10 cellular contexts compared by ENCODE assay signal in genomic region chr20:1841554-1842140, GRCh38. TPM values are rescaled to one million over a fixed set of nuclear protein-coding genes. Genes with fewer than 3 reads are reported as not detected.
DNase-seq lines count a peak whose midpoint lies in the region; ATAC-seq and TF ChIP-seq lines count a peak whose summit lies in the region.
"Had no signal": no experiment of that assay in that cellular context is flagged by ENCODE, and none has a peak within 500 bp of the region (broad histone marks: within the 10 kb centered on the region; RNA-seq: fewer than 3 reads in every experiment).

No MANE protein-coding gene starts in this region.

- no peaks in the 10 kb centered on the region for H3K27me3 ChIP-seq in prostate gland (replicated peaks; ENCODE audit: insufficient read depth)
- H3K27me3 ChIP-seq in effector memory CD4-positive, alpha-beta T cell (replicated peaks; ENCODE audit: control insufficient read depth, insufficient read depth, low read length, poor library complexity, severe bottlenecking): no peaks in the 10 kb centered on the region

- no peak for TF ChIP-seq POLR2A in prostate gland (IDR thresholded peaks at IDR 0.05)

- WGBS in prostate gland: 47% methylated on average over 6 of the region's 6 CpGs

- intact Hi-C loops in prostate gland (cut with DNase I): no loop called here

- no peaks in the 10 kb centered on the region for H3K36me3 ChIP-seq in prostate gland
- H3K36me3 ChIP-seq in effector memory CD4-positive, alpha-beta T cell (ENCODE audit: control insufficient read depth, insufficient read depth, low read length): no peaks in the 10 kb centered on the region

- DNase-seq in EH (ENCODE audit: low read depth) (peak; percentile 42), RPMI7951 (ENCODE audit: low read depth) (peak; percentile 41), fibroblast of villous mesenchyme (ENCODE audit: low read depth) (peak; percentile 74), prostate gland (ENCODE audit: low spot score) (peak; percentile 37), DMS153 treated with DMSO at 0.1 percent for 48 hours (lab: John Stamatoyannopoulos, UW; ENCODE audit: unreplicated experiment) (no peak)
- DNase-seq in effector memory CD4-positive, alpha-beta T cell: no peak
- DNase-seq: KBM-7, T-helper 1 cell had no signal

- peak overlapping the region; percentile 5 to 37 for H3K27ac ChIP-seq in prostate gland
- no peak overlapping the region for H3K27ac ChIP-seq in effector memory CD4-positive, alpha-beta T cell (ENCODE audit: insufficient read depth, low read length, poor library complexity, severe bottlenecking)

- no peaks in the 10 kb centered on the region for H3K4me1 ChIP-seq in prostate gland (replicated peaks)
- H3K4me1 ChIP-seq in effector memory CD4-positive, alpha-beta T cell (ENCODE audit: control insufficient read depth, insufficient read depth, low read length, poor library complexity, severe bottlenecking): no peaks in the 10 kb centered on the region

- no peak overlapping the region for H3K4me3 ChIP-seq in fibroblast of villous mesenchyme (ENCODE audit: low read depth, low read length)
- H3K4me3 ChIP-seq in prostate gland: no peak overlapping the region
- no peak overlapping the region for H3K4me3 ChIP-seq in effector memory CD4-positive, alpha-beta T cell (ENCODE audit: insufficient read depth, low read depth, low read length, poor library complexity, severe bottlenecking)

- ATAC-seq in GM19452 (IDR thresholded peaks at IDR 0.05; ENCODE audit: unreplicated experiment) (no peak), HG03175 (IDR thresholded peaks at IDR 0.05; ENCODE audit: unreplicated experiment) (no peak)

- H3K9me3 ChIP-seq in prostate gland: no peaks in the 10 kb centered on the region
- H3K9me3 ChIP-seq in effector memory CD4-positive, alpha-beta T cell (ENCODE audit: control insufficient read depth, low read length): no peaks in the 10 kb centered on the region

- no peak for TF ChIP-seq CTCF in fibroblast of villous mesenchyme (IDR thresholded peaks at IDR 0.05; ENCODE audit: insufficient read depth, low read depth, low read length)
- no peak for TF ChIP-seq CTCF in prostate gland (IDR thresholded peaks at IDR 0.05)

RNA-seq across cellular contexts. Expression of gene SIRPA, which starts 53.6 kb away (rescaled TPM):
- 7.0 and 8.5 TPM in 2 replicates for total RNA-seq in RPMI7951 (2014; rRNA removed; shearing (Covaris generic))
- total RNA-seq in fibroblast of villous mesenchyme (3.9 and 10.0 TPM in 2 replicates), prostate gland (10 to 100 TPM; 20.3 to 31.0 TPM)

Comparison
In these comparisons a context has a peak if more than half of its experiments do, and no peak if none do; other contexts are left out.
1. DNase-seq: peak in EH (single experiment), RPMI7951 (single experiment), fibroblast of villous mesenchyme (single experiment) and prostate gland (single experiment); none in effector memory CD4-positive, alpha-beta T cell (0 of 3) and DMS153 treated with DMSO at 0.1 percent for 48 hours (single experiment).